Comparison of ENCODE assay signal across 18 cellular contexts in the genomic region with DNA sequence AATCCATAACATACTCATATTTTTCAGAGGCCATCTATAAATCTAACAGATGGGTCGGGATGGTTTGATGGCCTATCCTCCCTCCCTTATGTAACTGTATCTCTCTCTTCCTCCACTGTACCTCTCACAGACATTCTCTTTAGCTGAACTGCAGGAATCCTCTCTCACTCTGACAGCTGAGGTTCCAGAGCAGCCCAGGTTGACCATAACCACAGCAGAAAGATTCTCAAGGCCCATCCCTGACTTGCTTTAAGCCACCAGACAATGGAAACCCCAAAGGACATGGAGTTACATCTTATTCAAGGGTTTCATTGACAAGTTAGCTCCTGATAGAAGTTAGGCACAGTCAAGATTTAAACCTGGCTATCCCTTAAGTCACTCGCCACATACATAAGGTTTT.
DNase-seq lines count a peak whose midpoint lies in the region; ATAC-seq and TF ChIP-seq lines count a peak whose summit lies in the region.
"Had no signal": no experiment of that assay in that cellular context is flagged by ENCODE, and none has a peak within 500 bp of the region (broad histone marks: within the 10 kb centered on the region; RNA-seq: fewer than 3 reads in every experiment).

No MANE protein-coding gene starts in this region.

- no peak for DNase-seq in activated naive CD8-positive, alpha-beta T cell treated with anti-CD3 and anti-CD28 coated beads for 36 hours
- no peak for DNase-seq in WERI-Rb-1
- no peak for DNase-seq in immature natural killer cell
- no peak for DNase-seq in type B pancreatic cell (ENCODE audit: extremely low spot score, unreplicated experiment)
- DNase-seq in activated CD4-positive, alpha-beta T cell treated with anti-CD3 and anti-CD28 coated beads, Interleukin-2, amount 50 U/mL, for 1 hour: no peak
- no peak for DNase-seq in tibial artery
- DNase-seq: activated CD8-positive, alpha-beta memory T cell treated with anti-CD3 and anti-CD28 coated beads, Interleukin-2, amount 50 U/mL, for 4 hours; Calu3; caudate nucleus; hypothalamus; kidney glomerular epithelial cell; NCI-H146; ovary; stimulated activated CD4-positive, alpha-beta T cell treated with anti-CD3 and anti-CD28 coated beads, Interleukin-1b, Interleukin-23, amount 100 ng/mL, for 48 hours had no signal

- no peaks in the 10 kb centered on the region for H3K4me1 Mint-ChIP-seq in activated naive CD8-positive, alpha-beta T cell (ENCODE audit: low read depth)
- no peaks in the 10 kb centered on the region for H3K4me1 Mint-ChIP-seq in activated naive CD8-positive, alpha-beta T cell treated with anti-CD3 and anti-CD28 coated beads for 36 hours
- H3K4me1 Mint-ChIP-seq in immature natural killer cell: peaks cover 0 to 3% of the 10 kb centered on the region in 2 donors
- peaks cover 20% of the 10 kb centered on the region for H3K4me1 Mint-ChIP-seq in type B pancreatic cell (ENCODE audit: unreplicated experiment)

- peaks cover 9% of the 10 kb centered on the region for H3K36me3 Mint-ChIP-seq in activated naive CD8-positive, alpha-beta T cell
- H3K36me3 Mint-ChIP-seq in activated naive CD8-positive, alpha-beta T cell treated with anti-CD3 and anti-CD28 coated beads for 36 hours: peaks cover 15% of the 10 kb centered on the region
- H3K36me3 Mint-ChIP-seq in immature natural killer cell (peaks cover 19 to 34% (median 25%) of the 10 kb centered on the region in 3 donors), type B pancreatic cell (peaks cover 36% of the 10 kb centered on the region)

- TF ChIP-seq CTCF in WERI-Rb-1 (IDR thresholded peaks at IDR 0.05; ENCODE audit: low read depth, low read length) (no peak), type B pancreatic cell (conservative IDR thresholded peaks at IDR 0.05) (no peak), tibial artery (IDR thresholded peaks at IDR 0.05) (no peak)

- H3K27ac ChIP-seq in WERI-Rb-1: peak overlapping the region; percentile 87
- H3K27ac ChIP-seq in tibial artery: no peak overlapping the region
- H3K27ac ChIP-seq: ovary, vagina had no signal

- no peak overlapping the region for H3K4me3 Mint-ChIP-seq in activated naive CD8-positive, alpha-beta T cell
- H3K4me3 Mint-ChIP-seq in activated naive CD8-positive, alpha-beta T cell treated with anti-CD3 and anti-CD28 coated beads for 36 hours: no peak overlapping the region
- no peak overlapping the region for H3K4me3 Mint-ChIP-seq in immature natural killer cell
- H3K4me3 Mint-ChIP-seq in type B pancreatic cell: no peak overlapping the region

- peak overlapping the region; percentile 62 for H3K27ac Mint-ChIP-seq in activated naive CD8-positive, alpha-beta T cell
- H3K27ac Mint-ChIP-seq in activated naive CD8-positive, alpha-beta T cell treated with anti-CD3 and anti-CD28 coated beads for 36 hours: no peak overlapping the region
- H3K27ac Mint-ChIP-seq in immature natural killer cell: peak overlapping the region; percentile 46 to 79 (median 66)
- peak overlapping the region; percentile 5 for H3K27ac Mint-ChIP-seq in type B pancreatic cell

- no peak for ATAC-seq in GM21717 (IDR thresholded peaks at IDR 0.05; ENCODE audit: unreplicated experiment)
- ATAC-seq: sciatic nerve had no signal

- no peaks in the 10 kb centered on the region for H3K27me3 Mint-ChIP-seq in activated naive CD8-positive, alpha-beta T cell
- no peaks in the 10 kb centered on the region for H3K27me3 Mint-ChIP-seq in activated naive CD8-positive, alpha-beta T cell treated with anti-CD3 and anti-CD28 coated beads for 36 hours
- H3K27me3 Mint-ChIP-seq in immature natural killer cell (ENCODE audit: low read depth in 3 of 3) (peaks cover 0 to 9% (median 0%) of the 10 kb centered on the region in 3 donors), type B pancreatic cell (no peaks in the 10 kb centered on the region)

- H3K9me3 ChIP-seq in WERI-Rb-1 (ENCODE audit: severe bottlenecking): no peaks in the 10 kb centered on the region
- H3K9me3 ChIP-seq in tibial artery: no peaks in the 10 kb centered on the region
- H3K9me3 ChIP-seq: ovary, vagina had no signal

- intact Hi-C loops in tibial artery (cut with DNase I; ENCODE audit: low total_unique reads): no loop called here

- H3K4me3 ChIP-seq in WERI-Rb-1 (ENCODE audit: low read depth, low read length) (no peak overlapping the region), tibial artery (no peak overlapping the region)
- H3K4me3 ChIP-seq: ovary, vagina had no signal

- H3K36me3 ChIP-seq in WERI-Rb-1 (peaks cover 52% of the 10 kb centered on the region), tibial artery (peaks cover 31 to 63% (median 55%) of the 10 kb centered on the region in 3 donors)
- H3K36me3 ChIP-seq: ovary had no signal

- H3K4me1 ChIP-seq in tibial artery: no peaks in the 10 kb centered on the region
- H3K4me1 ChIP-seq: vagina had no signal

- H3K27me3 ChIP-seq in WERI-Rb-1 (ENCODE audit: insufficient read depth, low read depth, severe bottlenecking): no peaks in the 10 kb centered on the region
- no peaks in the 10 kb centered on the region for H3K27me3 ChIP-seq in tibial artery
- H3K27me3 ChIP-seq: ovary, vagina had no signal

- H3K9me3 Mint-ChIP-seq in activated naive CD8-positive, alpha-beta T cell (ENCODE audit: low read depth): no peaks in the 10 kb centered on the region
- H3K9me3 Mint-ChIP-seq in activated naive CD8-positive, alpha-beta T cell treated with anti-CD3 and anti-CD28 coated beads for 36 hours: no peaks in the 10 kb centered on the region
- H3K9me3 Mint-ChIP-seq in immature natural killer cell (no peaks in the 10 kb centered on the region), type B pancreatic cell (no peaks in the 10 kb centered on the region)
